In the genomic region with DNA sequence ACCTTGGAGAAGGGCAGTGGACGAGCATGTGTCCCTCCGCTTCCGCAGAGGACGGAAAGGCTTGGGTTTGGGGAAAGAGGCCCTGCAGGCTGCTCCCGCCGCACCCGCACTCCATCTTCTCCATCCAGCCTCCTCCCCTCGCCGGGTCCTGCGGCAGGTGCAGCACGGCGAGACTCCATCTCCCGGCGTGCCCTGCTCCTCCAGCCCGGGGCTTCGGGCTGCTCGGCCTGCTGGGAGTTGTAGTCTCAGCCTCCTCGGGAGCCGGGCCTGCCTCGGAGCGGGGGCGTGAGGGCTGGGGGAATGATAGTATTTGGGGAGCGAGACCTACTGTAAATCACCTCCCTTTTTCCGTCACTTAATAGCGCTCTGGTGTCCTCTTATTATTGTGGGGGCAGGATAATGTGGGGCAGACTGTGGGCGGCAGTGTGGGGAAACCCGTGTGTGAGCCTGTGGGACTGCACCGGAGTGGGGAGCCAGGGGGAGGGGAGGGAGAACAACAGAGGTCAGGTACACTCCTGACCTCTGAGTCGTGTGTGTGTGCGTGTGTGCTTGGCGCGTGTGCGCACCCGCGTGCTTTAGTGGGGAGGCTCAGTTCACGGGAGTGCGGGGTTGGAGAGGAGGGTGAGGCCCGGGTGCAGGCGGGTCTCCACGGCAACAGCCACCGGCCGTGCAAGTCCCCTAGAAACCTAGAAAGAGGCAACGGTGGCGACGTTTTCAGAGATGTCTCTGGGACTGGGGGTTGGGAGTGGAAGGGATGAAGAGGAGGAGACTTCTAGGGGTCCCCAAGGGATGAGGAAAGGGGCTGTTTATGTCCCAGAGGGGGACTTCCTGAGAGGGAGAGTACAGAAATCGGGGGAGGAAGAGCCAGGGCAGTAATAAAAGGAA, we compare ENCODE assay signal across 1 cellular context.
A peak's percentile ranks its signal among the peaks of the same experiment; 100 is the strongest.
TF ChIP-seq lines count a peak whose summit lies in the region.

No MANE protein-coding gene starts in this region.

TF ChIP-seq in HepG2, 621 proteins besides CTCF, POLR2A, EP300 and RAD21 (continued from another document and continues in another):
- TF ChIP-seq, protein P1, sequence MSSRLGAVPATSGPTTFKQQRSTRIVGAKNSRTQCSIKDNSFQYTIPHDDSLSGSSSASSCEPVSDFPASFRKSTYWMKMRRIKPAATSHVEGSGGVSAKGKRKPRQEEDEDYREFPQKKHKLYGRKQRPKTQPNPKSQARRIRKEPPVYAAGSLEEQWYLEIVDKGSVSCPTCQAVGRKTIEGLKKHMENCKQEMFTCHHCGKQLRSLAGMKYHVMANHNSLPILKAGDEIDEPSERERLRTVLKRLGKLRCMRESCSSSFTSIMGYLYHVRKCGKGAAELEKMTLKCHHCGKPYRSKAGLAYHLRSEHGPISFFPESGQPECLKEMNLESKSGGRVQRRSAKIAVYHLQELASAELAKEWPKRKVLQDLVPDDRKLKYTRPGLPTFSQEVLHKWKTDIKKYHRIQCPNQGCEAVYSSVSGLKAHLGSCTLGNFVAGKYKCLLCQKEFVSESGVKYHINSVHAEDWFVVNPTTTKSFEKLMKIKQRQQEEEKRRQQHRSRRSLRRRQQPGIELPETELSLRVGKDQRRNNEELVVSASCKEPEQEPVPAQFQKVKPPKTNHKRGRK (CRISPR knock-in tag; IDR thresholded peaks at IDR 0.05) = no peak
- TF ChIP-seq RXRA (CRISPR knock-in tag; IDR thresholded peaks at IDR 0.05) (peak; percentile 5; the same call in 1 of the 2 replicates), ZNF296 (CRISPR knock-in tag; conservative IDR thresholded peaks at IDR 0.05) (0 out of 2 replicates have a peak, but pooled peaks have one; percentile 89), ZBTB1 (CRISPR knock-in tag; IDR thresholded peaks at IDR 0.05; ENCODE audit: borderline replicate concordance) (no peak), ATM (IDR thresholded peaks at IDR 0.05; ENCODE audit: borderline replicate concordance) (no peak), ZNF430 (CRISPR knock-in tag; IDR thresholded peaks at IDR 0.05) (0 out of 2 replicates have a peak, but pooled peaks have one; percentile 24), HNRNPUL1 (IDR thresholded peaks at IDR 0.05; ENCODE audit: low read depth, low read length) (no peak), MTF2 (CRISPR knock-in tag; IDR thresholded peaks at IDR 0.05; ENCODE audit: borderline replicate concordance) (0 out of 2 replicates have a peak, but pooled peaks have one; percentile 12), ZNF251 (CRISPR knock-in tag; IDR thresholded peaks at IDR 0.05) (no peak), FOXO1 (CRISPR knock-in tag; IDR thresholded peaks at IDR 0.05) (0 out of 2 replicates have a peak, but pooled peaks have one; percentile 9), SAFB2 (CRISPR knock-in tag; IDR thresholded peaks at IDR 0.05; ENCODE audit: borderline replicate concordance, low read depth) (peak; percentile 89), AHR (CRISPR knock-in tag; IDR thresholded peaks at IDR 0.05) (peak; percentile 71; the same call in 1 of the 2 replicates), SATB2 (CRISPR knock-in tag; IDR thresholded peaks at IDR 0.05) (no peak), ZNF883 (CRISPR knock-in tag; IDR thresholded peaks at IDR 0.05; ENCODE audit: not compliant biosample characterization) (peak; percentile 75), CBFB (CRISPR knock-in tag; IDR thresholded peaks at IDR 0.05) (peak; percentile 67; the same call in 1 of the 2 replicates), FOXJ3 (CRISPR knock-in tag; IDR thresholded peaks at IDR 0.05; ENCODE audit: borderline replicate concordance) (0 out of 2 replicates have a peak, but pooled peaks have one; percentile 22), MBNL3 (CRISPR knock-in tag; conservative IDR thresholded peaks at IDR 0.05) (no peak)
- TF ChIP-seq, protein P2, sequence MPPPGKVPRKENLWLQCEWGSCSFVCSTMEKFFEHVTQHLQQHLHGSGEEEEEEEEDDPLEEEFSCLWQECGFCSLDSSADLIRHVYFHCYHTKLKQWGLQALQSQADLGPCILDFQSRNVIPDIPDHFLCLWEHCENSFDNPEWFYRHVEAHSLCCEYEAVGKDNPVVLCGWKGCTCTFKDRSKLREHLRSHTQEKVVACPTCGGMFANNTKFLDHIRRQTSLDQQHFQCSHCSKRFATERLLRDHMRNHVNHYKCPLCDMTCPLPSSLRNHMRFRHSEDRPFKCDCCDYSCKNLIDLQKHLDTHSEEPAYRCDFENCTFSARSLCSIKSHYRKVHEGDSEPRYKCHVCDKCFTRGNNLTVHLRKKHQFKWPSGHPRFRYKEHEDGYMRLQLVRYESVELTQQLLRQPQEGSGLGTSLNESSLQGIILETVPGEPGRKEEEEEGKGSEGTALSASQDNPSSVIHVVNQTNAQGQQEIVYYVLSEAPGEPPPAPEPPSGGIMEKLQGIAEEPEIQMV (CRISPR knock-in tag; IDR thresholded peaks at IDR 0.05; ENCODE audit: low read depth) = 0 out of 2 replicates have a peak, but pooled peaks have one; percentile 10
- TF ChIP-seq, protein P3, sequence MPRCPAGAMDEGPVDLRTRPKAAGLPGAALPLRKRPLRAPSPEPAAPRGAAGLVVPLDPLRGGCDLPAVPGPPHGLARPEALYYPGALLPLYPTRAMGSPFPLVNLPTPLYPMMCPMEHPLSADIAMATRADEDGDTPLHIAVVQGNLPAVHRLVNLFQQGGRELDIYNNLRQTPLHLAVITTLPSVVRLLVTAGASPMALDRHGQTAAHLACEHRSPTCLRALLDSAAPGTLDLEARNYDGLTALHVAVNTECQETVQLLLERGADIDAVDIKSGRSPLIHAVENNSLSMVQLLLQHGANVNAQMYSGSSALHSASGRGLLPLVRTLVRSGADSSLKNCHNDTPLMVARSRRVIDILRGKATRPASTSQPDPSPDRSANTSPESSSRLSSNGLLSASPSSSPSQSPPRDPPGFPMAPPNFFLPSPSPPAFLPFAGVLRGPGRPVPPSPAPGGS (CRISPR knock-in tag; IDR thresholded peaks at IDR 0.05) = 0 out of 2 replicates have a peak, but pooled peaks have one; percentile 65
- TF ChIP-seq, protein P4, sequence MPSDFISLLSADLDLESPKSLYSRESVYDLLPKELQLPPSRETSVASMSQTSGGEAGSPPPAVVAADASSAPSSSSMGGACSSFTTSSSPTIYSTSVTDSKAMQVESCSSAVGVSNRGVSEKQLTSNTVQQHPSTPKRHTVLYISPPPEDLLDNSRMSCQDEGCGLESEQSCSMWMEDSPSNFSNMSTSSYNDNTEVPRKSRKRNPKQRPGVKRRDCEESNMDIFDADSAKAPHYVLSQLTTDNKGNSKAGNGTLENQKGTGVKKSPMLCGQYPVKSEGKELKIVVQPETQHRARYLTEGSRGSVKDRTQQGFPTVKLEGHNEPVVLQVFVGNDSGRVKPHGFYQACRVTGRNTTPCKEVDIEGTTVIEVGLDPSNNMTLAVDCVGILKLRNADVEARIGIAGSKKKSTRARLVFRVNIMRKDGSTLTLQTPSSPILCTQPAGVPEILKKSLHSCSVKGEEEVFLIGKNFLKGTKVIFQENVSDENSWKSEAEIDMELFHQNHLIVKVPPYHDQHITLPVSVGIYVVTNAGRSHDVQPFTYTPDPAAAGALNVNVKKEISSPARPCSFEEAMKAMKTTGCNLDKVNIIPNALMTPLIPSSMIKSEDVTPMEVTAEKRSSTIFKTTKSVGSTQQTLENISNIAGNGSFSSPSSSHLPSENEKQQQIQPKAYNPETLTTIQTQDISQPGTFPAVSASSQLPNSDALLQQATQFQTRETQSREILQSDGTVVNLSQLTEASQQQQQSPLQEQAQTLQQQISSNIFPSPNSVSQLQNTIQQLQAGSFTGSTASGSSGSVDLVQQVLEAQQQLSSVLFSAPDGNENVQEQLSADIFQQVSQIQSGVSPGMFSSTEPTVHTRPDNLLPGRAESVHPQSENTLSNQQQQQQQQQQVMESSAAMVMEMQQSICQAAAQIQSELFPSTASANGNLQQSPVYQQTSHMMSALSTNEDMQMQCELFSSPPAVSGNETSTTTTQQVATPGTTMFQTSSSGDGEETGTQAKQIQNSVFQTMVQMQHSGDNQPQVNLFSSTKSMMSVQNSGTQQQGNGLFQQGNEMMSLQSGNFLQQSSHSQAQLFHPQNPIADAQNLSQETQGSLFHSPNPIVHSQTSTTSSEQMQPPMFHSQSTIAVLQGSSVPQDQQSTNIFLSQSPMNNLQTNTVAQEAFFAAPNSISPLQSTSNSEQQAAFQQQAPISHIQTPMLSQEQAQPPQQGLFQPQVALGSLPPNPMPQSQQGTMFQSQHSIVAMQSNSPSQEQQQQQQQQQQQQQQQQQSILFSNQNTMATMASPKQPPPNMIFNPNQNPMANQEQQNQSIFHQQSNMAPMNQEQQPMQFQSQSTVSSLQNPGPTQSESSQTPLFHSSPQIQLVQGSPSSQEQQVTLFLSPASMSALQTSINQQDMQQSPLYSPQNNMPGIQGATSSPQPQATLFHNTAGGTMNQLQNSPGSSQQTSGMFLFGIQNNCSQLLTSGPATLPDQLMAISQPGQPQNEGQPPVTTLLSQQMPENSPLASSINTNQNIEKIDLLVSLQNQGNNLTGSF (CRISPR knock-in tag; IDR thresholded peaks at IDR 0.05) = no peak
- TF ChIP-seq, protein P5, sequence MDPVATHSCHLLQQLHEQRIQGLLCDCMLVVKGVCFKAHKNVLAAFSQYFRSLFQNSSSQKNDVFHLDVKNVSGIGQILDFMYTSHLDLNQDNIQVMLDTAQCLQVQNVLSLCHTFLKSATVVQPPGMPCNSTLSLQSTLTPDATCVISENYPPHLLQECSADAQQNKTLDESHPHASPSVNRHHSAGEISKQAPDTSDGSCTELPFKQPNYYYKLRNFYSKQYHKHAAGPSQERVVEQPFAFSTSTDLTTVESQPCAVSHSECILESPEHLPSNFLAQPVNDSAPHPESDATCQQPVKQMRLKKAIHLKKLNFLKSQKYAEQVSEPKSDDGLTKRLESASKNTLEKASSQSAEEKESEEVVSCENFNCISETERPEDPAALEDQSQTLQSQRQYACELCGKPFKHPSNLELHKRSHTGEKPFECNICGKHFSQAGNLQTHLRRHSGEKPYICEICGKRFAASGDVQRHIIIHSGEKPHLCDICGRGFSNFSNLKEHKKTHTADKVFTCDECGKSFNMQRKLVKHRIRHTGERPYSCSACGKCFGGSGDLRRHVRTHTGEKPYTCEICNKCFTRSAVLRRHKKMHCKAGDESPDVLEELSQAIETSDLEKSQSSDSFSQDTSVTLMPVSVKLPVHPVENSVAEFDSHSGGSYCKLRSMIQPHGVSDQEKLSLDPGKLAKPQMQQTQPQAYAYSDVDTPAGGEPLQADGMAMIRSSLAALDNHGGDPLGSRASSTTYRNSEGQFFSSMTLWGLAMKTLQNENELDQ (CRISPR knock-in tag; IDR thresholded peaks at IDR 0.05; ENCODE audit: borderline replicate concordance) = no peak
- TF ChIP-seq, protein P6, sequence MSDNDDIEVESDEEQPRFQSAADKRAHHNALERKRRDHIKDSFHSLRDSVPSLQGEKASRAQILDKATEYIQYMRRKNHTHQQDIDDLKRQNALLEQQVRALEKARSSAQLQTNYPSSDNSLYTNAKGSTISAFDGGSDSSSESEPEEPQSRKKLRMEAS (IDR thresholded peaks at IDR 0.05) = peak; percentile 67; the same call in 1 of the 2 replicates
- TF ChIP-seq, protein P7, sequence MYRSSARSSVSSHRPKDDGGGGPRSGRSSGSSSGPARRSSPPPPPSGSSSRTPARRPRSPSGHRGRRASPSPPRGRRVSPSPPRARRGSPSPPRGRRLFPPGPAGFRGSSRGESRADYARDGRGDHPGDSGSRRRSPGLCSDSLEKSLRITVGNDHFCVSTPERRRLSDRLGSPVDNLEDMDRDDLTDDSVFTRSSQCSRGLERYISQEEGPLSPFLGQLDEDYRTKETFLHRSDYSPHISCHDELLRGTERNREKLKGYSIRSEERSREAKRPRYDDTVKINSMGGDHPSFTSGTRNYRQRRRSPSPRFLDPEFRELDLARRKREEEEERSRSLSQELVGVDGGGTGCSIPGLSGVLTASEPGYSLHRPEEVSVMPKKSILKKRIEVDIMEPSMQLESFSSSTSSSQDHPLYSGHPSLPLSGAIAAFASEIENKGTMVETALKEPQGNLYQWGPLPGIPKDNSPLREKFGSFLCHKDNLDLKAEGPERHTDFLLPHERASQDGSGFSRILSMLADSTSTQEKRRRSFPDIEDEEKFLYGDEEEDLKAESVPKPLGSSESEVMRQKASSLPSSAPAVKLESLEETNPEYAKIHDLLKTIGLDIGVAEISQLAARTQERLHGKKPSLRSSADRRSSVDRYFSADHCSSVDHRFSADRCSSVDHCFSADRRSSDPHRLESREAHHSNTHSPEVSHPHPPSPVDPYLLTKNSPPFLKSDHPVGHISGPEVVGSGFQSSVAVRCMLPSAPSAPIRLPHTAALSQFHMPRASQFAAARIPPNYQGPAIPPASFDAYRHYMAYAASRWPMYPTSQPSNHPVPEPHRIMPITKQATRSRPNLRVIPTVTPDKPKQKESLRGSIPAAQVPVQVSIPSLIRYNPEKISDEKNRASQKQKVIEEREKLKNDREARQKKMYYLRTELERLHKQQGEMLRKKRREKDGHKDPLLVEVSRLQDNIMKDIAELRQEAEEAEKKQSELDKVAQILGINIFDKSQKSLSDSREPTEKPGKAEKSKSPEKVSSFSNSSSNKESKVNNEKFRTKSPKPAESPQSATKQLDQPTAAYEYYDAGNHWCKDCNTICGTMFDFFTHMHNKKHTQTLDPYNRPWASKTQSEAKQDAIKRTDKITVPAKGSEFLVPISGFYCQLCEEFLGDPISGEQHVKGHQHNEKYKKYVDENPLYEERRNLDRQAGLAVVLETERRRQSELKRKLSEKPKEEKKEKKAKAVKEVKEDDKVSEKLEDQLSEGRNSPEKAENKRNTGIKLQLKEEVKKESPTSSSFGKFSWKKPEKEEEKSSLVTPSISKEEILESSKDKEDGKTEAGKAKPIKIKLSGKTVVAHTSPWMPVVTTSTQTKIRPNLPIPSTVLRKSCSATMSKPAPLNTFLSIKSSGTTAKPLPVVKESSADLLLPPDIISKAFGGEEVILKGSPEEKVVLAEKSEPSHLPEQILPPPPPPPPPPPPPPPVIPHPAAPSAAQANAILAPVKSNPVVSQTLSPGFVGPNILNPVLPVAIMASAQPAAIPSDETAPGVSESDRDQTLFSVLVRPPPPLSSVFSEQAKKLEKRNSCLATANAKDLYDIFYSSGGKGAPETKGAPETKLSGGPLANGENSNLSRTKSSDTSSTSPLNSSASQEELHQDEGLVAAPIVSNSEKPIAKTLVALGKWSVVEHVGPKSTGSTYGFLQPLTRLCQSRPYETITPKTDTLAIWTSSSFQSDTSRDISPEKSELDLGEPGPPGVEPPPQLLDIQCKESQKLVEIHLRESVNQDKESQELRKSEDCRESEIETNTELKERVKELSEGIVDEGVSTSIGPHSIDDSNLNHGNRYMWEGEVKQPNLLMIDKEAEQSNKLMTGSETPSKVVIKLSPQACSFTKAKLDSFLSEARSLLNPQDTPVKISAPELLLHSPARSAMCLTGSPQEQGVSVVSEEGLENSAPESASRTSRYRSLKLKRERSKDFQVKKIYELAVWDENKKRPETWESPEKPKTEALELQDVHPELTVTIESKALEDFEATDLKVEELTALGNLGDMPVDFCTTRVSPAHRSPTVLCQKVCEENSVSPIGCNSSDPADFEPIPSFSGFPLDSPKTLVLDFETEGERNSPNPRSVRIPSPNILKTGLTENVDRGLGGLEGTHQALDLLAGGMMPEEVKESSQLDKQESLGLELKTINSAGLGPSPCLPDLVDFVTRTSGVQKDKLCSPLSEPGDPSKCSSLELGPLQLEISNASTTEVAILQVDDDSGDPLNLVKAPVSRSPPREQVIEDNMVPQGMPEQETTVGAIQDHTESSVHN (CRISPR knock-in tag; IDR thresholded peaks at IDR 0.05) = 0 out of 2 replicates have a peak, but pooled peaks have one; percentile 17
